1 cellular context compared by ENCODE assay signal in the genomic region with DNA sequence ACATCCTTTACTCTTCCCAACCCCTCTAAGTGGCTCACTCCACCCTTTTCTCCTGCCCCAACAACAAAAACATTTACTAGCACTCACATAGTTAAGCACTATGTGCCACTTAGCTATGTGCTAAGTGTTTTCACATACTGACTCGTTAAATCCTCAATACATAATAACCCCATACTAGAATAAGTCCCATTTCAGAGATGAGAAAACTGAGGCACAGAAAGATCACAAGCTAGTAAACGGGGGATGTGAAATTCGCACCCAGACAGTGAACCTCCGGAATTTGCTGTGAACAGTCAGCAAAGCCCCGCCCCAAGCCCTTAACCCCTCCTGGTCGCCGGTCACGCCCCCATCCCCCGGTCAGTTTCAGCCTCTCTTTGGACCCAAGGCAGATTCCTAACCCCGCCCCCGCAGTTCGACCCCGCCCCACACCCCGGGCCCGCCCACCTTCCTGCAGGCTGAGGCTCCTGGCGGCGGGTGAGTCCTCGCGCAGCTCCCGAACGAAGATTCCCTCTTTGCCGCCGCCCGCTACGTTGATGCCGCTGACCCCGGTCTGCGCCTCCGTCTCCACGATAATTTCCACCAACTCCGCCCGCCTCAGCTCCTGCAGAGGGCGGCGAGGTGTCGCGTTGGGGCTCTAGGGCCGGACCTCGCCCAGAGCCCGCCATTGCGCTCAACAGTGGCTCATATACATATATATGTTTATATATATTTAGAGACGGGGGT.
TF ChIP-seq lines count a peak whose summit lies in the region.

No MANE protein-coding gene starts in this region.

TF ChIP-seq in A549, 52 proteins besides CTCF, POLR2A, EP300 and RAD21 (continued from another document):
- TF ChIP-seq, protein P1, sequence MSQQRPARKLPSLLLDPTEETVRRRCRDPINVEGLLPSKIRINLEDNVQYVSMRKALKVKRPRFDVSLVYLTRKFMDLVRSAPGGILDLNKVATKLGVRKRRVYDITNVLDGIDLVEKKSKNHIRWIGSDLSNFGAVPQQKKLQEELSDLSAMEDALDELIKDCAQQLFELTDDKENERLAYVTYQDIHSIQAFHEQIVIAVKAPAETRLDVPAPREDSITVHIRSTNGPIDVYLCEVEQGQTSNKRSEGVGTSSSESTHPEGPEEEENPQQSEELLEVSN (IDR thresholded peaks at IDR 0.05; ENCODE audit: borderline replicate concordance, low read depth): peak; percentile 91
- peak; percentile 46; the same call in 1 of the 2 replicates for TF ChIP-seq MYC (IDR thresholded peaks at IDR 0.05; ENCODE audit: borderline replicate concordance, low read length)
- TF ChIP-seq KDM1A (IDR thresholded peaks at IDR 0.05; ENCODE audit: low read depth): peak; percentile 95
- peak; percentile 73; the same call in 1 of the 2 replicates for TF ChIP-seq HOXA7 (CRISPR knock-in tag; IDR thresholded peaks at IDR 0.05)
- no peak for TF ChIP-seq ESRRA (IDR thresholded peaks at IDR 0.05; ENCODE audit: borderline replicate concordance, low read length)
- 0 out of 2 replicates have a peak, but pooled peaks have one; percentile 71 for TF ChIP-seq FOSB (CRISPR knock-in tag; IDR thresholded peaks at IDR 0.05)
- TF ChIP-seq HES2 (IDR thresholded peaks at IDR 0.05): no peak
- TF ChIP-seq, protein P2, sequence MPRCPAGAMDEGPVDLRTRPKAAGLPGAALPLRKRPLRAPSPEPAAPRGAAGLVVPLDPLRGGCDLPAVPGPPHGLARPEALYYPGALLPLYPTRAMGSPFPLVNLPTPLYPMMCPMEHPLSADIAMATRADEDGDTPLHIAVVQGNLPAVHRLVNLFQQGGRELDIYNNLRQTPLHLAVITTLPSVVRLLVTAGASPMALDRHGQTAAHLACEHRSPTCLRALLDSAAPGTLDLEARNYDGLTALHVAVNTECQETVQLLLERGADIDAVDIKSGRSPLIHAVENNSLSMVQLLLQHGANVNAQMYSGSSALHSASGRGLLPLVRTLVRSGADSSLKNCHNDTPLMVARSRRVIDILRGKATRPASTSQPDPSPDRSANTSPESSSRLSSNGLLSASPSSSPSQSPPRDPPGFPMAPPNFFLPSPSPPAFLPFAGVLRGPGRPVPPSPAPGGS (IDR thresholded peaks at IDR 0.05): peak; percentile 48; the same call in 1 of the 3 replicates
- TF ChIP-seq RFX5 (IDR thresholded peaks at IDR 0.05): peak; percentile 39; the same call in 1 of the 2 replicates
- peak in 1 of 2 experiments; percentile 30; a peak in 1 of 5 replicates for TF ChIP-seq JUN (IDR thresholded peaks at IDR 0.05)
- TF ChIP-seq NPAS2 (CRISPR knock-in tag; IDR thresholded peaks at IDR 0.05; ENCODE audit: borderline replicate concordance): no peak
- no peak for TF ChIP-seq NFE2L2 (conservative IDR thresholded peaks at IDR 0.05; ENCODE audit: low read length)
- TF ChIP-seq CBX8 (IDR thresholded peaks at IDR 0.05): no peak
- TF ChIP-seq, protein P3, sequence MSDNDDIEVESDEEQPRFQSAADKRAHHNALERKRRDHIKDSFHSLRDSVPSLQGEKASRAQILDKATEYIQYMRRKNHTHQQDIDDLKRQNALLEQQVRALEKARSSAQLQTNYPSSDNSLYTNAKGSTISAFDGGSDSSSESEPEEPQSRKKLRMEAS (IDR thresholded peaks at IDR 0.05): no peak
- TF ChIP-seq HOXB5 (CRISPR knock-in tag; IDR thresholded peaks at IDR 0.05): peak; percentile 85
TF ChIP-seq in A549: peak in this region for 12.
